Comparison of ENCODE assay signal across 16 cellular contexts in genomic region chr2:72979896-72980295, GRCh38.
DNase-seq lines count a peak whose midpoint lies in the region; ATAC-seq, FAIRE-seq and TF ChIP-seq lines count a peak whose summit lies in the region.
"Had no signal": no experiment of that assay in that cellular context is flagged by ENCODE, and none has a peak within 500 bp of the region (broad histone marks: within the 10 kb centered on the region; RNA-seq: fewer than 3 reads in every experiment).

No MANE protein-coding gene starts in this region.

- peaks cover 28% of the 10 kb centered on the region for H3K4me1 Mint-ChIP-seq in astrocyte (ENCODE audit: low read depth, unreplicated experiment)
- H3K4me1 Mint-ChIP-seq in progenitor cell of endocrine pancreas (ENCODE audit: low read depth), result peaks cover 59% of the 10 kb centered on the region
- peaks cover 35% of the 10 kb centered on the region for H3K4me1 Mint-ChIP-seq in GM23338

- peak overlapping the region; percentile 44 for H3K27ac Mint-ChIP-seq in astrocyte (ENCODE audit: unreplicated experiment)
- H3K27ac Mint-ChIP-seq in progenitor cell of endocrine pancreas, result peak overlapping the region; percentile 78
- H3K27ac Mint-ChIP-seq in GM23338, result no peak overlapping the region
- H3K27ac Mint-ChIP-seq: brain, immature natural killer cell, type B pancreatic cell had no signal

- peaks cover 7% of the 10 kb centered on the region for H3K4me1 ChIP-seq in astrocyte (ENCODE audit: insufficient read depth, low read length)
- H3K4me1 ChIP-seq in GM23338 (ENCODE audit: insufficient read depth), result peaks cover 22% of the 10 kb centered on the region

- intact Hi-C loops in left ventricle myocardium superior (cut with micrococcal nuclease), result loop anchor here (10.0 kb wide), 1 partner anchor 95 kb away; the partner anchor contains the start of gene SFXN5

- H3K36me3 Mint-ChIP-seq in astrocyte (ENCODE audit: low read depth, unreplicated experiment) (peaks cover 17% of the 10 kb centered on the region), progenitor cell of endocrine pancreas (ENCODE audit: insufficient read depth) (peaks cover 2% of the 10 kb centered on the region), GM23338 (ENCODE audit: low read depth) (peaks cover 7% of the 10 kb centered on the region; the same call in 2 of the 3 replicates)
- H3K36me3 Mint-ChIP-seq: brain, type B pancreatic cell had no signal

- H2AFZ ChIP-seq in astrocyte (ENCODE audit: low read depth, low read length), result no peak overlapping the region
- no peak overlapping the region for H2AFZ ChIP-seq in GM23338

- H3K4me3 ChIP-seq in NB4 (ENCODE audit: low read depth, low read length), result no peak overlapping the region
- no peak overlapping the region for H3K4me3 ChIP-seq in astrocyte (ENCODE audit: insufficient read depth, low read depth, low read length)
- H3K4me3 ChIP-seq in GM23338, result no peak overlapping the region

- H3K4me2 ChIP-seq in astrocyte (ENCODE audit: low read length), result peak overlapping the region; percentile 19
- H3K4me2 ChIP-seq in GM23338, result no peak overlapping the region

- no peaks in the 10 kb centered on the region for H3K36me3 ChIP-seq in astrocyte (ENCODE audit: insufficient read depth, low read length)
- H3K36me3 ChIP-seq in GM23338 (ENCODE audit: insufficient read depth), result no peaks in the 10 kb centered on the region

- no peaks in the 10 kb centered on the region for H3K9me3 ChIP-seq in astrocyte (ENCODE audit: insufficient read depth, low read depth, low read length)

- H3F3A ChIP-seq in GM23338 (replicated peaks; ENCODE audit: low read depth), result no peaks in the 10 kb centered on the region

- no peaks in the 10 kb centered on the region for H3K79me2 ChIP-seq in astrocyte (ENCODE audit: insufficient read depth, low read length)
- H3K79me2 ChIP-seq in GM23338 (replicated peaks; ENCODE audit: insufficient read depth), result no peaks in the 10 kb centered on the region

- DNase-seq in GF-D8 (lab: John Stamatoyannopoulos, UW) (peak; percentile 94), NB4 (ENCODE audit: low read depth) (peak; percentile 93), astrocyte (ENCODE audit: low read depth) (no peak), progenitor cell of endocrine pancreas (ENCODE audit: low spot score, unreplicated experiment) (no peak), left ventricle myocardium superior (no peak), GM23338 (ENCODE audit: low spot score) (no peak)
- no peak for DNase-seq in activated CD4-positive, alpha-beta T cell treated with anti-CD3 and anti-CD28 coated beads, Interleukin-2, amount 50 U/mL, for 4 hours
- DNase-seq: activated naive CD4-positive, alpha-beta T cell; GOT3; immature natural killer cell; NCI-H1092; stimulated activated CD4-positive, alpha-beta T cell treated with anti-CD3 and anti-CD28 coated beads, Interleukin-1b, Interleukin-23, amount 100 ng/mL, for 48 hours had no signal

- H3K4me3 Mint-ChIP-seq in astrocyte (ENCODE audit: unreplicated experiment) (no peak overlapping the region), progenitor cell of endocrine pancreas (ENCODE audit: low read depth) (no peak overlapping the region), GM23338 (no peak overlapping the region)
- H3K4me3 Mint-ChIP-seq: brain, immature natural killer cell, type B pancreatic cell had no signal

- TF ChIP-seq POLR2A in NB4 (IDR thresholded peaks at IDR 0.05; ENCODE audit: extremely low read depth, insufficient read length), result no peak

- H4K20me1 ChIP-seq in astrocyte (ENCODE audit: insufficient read depth, low read length), result peaks cover 9% of the 10 kb centered on the region
- H4K20me1 ChIP-seq in GM23338 (replicated peaks; ENCODE audit: insufficient read depth), result no peaks in the 10 kb centered on the region

- peak overlapping the region; percentile 17 for H3K9ac ChIP-seq in astrocyte (ENCODE audit: low read length)

- H3K27me3 ChIP-seq in astrocyte (ENCODE audit: insufficient read depth, low read length), result no peaks in the 10 kb centered on the region
- H3K27me3 ChIP-seq in GM23338 (ENCODE audit: insufficient read depth), result no peaks in the 10 kb centered on the region

- H3K27ac ChIP-seq in astrocyte (ENCODE audit: low read depth, low read length) (no peak overlapping the region), GM23338 (ENCODE audit: low read depth) (no peak overlapping the region)

- ATAC-seq in GM19328 (IDR thresholded peaks at IDR 0.05; ENCODE audit: unreplicated experiment) (no peak), left ventricle myocardium superior (no peak), GM23338 (no peak)

- TF ChIP-seq CTCF in NB4 (IDR thresholded peaks at IDR 0.05; ENCODE audit: low read depth, low read length), result no peak
- no peak for TF ChIP-seq CTCF in astrocyte (IDR thresholded peaks at IDR 0.05; ENCODE audit: insufficient read depth, low read depth, low read length)
- TF ChIP-seq CTCF in progenitor cell of endocrine pancreas (IDR thresholded peaks at IDR 0.05; ENCODE audit: unreplicated experiment), result no peak
- TF ChIP-seq CTCF in GM23338 (conservative IDR thresholded peaks at IDR 0.05; ENCODE audit: low read depth in 2 of 2), result no peak

- H3K9me2 ChIP-seq in GM23338 (ENCODE audit: insufficient read depth), result no peaks in the 10 kb centered on the region

- FAIRE-seq in astrocyte (lab: Jason Lieb, UNC), result no peak
- FAIRE-seq: TTC549 had no signal

- peaks cover 1% of the 10 kb centered on the region for H3K9me3 Mint-ChIP-seq in astrocyte (ENCODE audit: unreplicated experiment)
- no peaks in the 10 kb centered on the region for H3K9me3 Mint-ChIP-seq in progenitor cell of endocrine pancreas (ENCODE audit: low read depth)
- no peaks in the 10 kb centered on the region for H3K9me3 Mint-ChIP-seq in GM23338
- H3K9me3 Mint-ChIP-seq: brain, immature natural killer cell, type B pancreatic cell had no signal

- H3K27me3 Mint-ChIP-seq in astrocyte (ENCODE audit: low read depth, unreplicated experiment), result peaks cover 3% of the 10 kb centered on the region
- H3K27me3 Mint-ChIP-seq in progenitor cell of endocrine pancreas, result no peaks in the 10 kb centered on the region
- peaks cover 11% of the 10 kb centered on the region for H3K27me3 Mint-ChIP-seq in GM23338 (ENCODE audit: insufficient read depth, low read depth, poor library complexity)
- H3K27me3 Mint-ChIP-seq: brain, type B pancreatic cell had no signal

TF ChIP-seq in GM23338, 12 proteins besides CTCF, POLR2A, EP300 and RAD21:
- no peak for TF ChIP-seq EZH2phosphoT487 (IDR thresholded peaks at IDR 0.05; ENCODE audit: unreplicated experiment)
- TF ChIP-seq, protein P1, sequence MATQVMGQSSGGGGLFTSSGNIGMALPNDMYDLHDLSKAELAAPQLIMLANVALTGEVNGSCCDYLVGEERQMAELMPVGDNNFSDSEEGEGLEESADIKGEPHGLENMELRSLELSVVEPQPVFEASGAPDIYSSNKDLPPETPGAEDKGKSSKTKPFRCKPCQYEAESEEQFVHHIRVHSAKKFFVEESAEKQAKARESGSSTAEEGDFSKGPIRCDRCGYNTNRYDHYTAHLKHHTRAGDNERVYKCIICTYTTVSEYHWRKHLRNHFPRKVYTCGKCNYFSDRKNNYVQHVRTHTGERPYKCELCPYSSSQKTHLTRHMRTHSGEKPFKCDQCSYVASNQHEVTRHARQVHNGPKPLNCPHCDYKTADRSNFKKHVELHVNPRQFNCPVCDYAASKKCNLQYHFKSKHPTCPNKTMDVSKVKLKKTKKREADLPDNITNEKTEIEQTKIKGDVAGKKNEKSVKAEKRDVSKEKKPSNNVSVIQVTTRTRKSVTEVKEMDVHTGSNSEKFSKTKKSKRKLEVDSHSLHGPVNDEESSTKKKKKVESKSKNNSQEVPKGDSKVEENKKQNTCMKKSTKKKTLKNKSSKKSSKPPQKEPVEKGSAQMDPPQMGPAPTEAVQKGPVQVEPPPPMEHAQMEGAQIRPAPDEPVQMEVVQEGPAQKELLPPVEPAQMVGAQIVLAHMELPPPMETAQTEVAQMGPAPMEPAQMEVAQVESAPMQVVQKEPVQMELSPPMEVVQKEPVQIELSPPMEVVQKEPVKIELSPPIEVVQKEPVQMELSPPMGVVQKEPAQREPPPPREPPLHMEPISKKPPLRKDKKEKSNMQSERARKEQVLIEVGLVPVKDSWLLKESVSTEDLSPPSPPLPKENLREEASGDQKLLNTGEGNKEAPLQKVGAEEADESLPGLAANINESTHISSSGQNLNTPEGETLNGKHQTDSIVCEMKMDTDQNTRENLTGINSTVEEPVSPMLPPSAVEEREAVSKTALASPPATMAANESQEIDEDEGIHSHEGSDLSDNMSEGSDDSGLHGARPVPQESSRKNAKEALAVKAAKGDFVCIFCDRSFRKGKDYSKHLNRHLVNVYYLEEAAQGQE (IDR thresholded peaks at IDR 0.05; ENCODE audit: unreplicated experiment), result no peak
- no peak for TF ChIP-seq NANOG (IDR thresholded peaks at IDR 0.05; ENCODE audit: borderline replicate concordance)
- TF ChIP-seq POLR2AphosphoS5 (IDR thresholded peaks at IDR 0.05; ENCODE audit: low read depth), result no peak
TF ChIP-seq in GM23338: peak in this region for 0.

Comparison
In these comparisons a context has a peak if more than half of its experiments do, and no peak if none do; other contexts are left out.
1. DNase-seq: peak in GF-D8 (single experiment) and NB4 (single experiment); none in astrocyte (single experiment), progenitor cell of endocrine pancreas (single experiment), activated CD4-positive, alpha-beta T cell treated with anti-CD3 and anti-CD28 coated beads, Interleukin-2, amount 50 U/mL, for 4 hours (0 of 2), left ventricle myocardium superior (single experiment) and GM23338 (single experiment).